ENCODE assay signal across 17 cellular contexts in the genomic region with DNA sequence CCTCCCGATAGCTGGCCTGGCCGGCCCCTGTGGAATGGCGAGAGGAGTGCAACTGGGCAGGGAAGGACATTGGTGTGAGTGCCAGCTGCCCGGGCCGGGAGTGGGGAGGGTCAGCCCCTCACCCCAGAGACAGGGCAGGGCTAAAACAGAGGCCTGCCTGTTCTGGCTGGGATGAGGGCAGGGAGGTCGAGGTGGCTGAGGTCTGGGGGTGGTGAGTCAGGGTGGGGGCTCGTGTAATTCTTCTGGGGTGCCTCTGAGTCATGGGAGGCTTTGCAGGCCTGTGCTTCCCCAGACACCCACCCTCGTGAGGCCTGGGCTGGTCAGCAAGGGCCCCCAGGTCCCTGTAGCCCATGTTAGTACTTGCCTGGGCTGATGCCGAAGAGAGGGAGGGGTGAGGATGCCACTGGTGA. TPM values are rescaled to one million over a fixed set of nuclear protein-coding genes. Genes with fewer than 3 reads are reported as not detected.
DNase-seq lines count a peak whose midpoint lies in the region; ATAC-seq and TF ChIP-seq lines count a peak whose summit lies in the region.
"Had no signal": no experiment of that assay in that cellular context is flagged by ENCODE, and none has a peak within 500 bp of the region (broad histone marks: within the 10 kb centered on the region; RNA-seq: fewer than 3 reads in every experiment).

No MANE protein-coding gene starts in this region.

- H3K27ac Mint-ChIP-seq in Calu3 (ENCODE audit: unreplicated experiment) = peak overlapping the region; percentile 90
- H3K27ac Mint-ChIP-seq in natural killer cell treated with Interleukin-12 subunit alpha and Interleukin-12 subunit beta and Interleukin-15 and Interleukin-18, amount 100 ng/mL, for 72 hours = no peak overlapping the region
- H3K27ac Mint-ChIP-seq: activated CD4-positive, alpha-beta T cell treated with anti-CD3 and anti-CD28 coated beads for 36 hours; activated T-helper 1 cell treated with anti-CD3 and anti-CD28 coated beads, Interleukin-12 subunit alpha, Interleukin-12 subunit beta, Interleukin-2, Interleukin-4 antibody, amounts not matched to agents 30 ng/mL and 10 ng/mL and 1 ng/mL, durations not matched to agents 14 hours and 24 hours and 36 hours; T-helper 17 cell had no signal

- no peaks in the 10 kb centered on the region for H3K27me3 Mint-ChIP-seq in Calu3 (ENCODE audit: unreplicated experiment)
- peaks cover 13 to 18% of the 10 kb centered on the region in 2 donors for H3K27me3 Mint-ChIP-seq in natural killer cell treated with Interleukin-12 subunit alpha and Interleukin-12 subunit beta and Interleukin-15 and Interleukin-18, amount 100 ng/mL, for 72 hours

- peaks cover 0 to 97% (median 43%) of the 10 kb centered on the region in 3 donors for H3K4me1 ChIP-seq in gastroesophageal sphincter
- peaks cover 0 to 70% (median 62%) of the 10 kb centered on the region in 4 donors for H3K4me1 ChIP-seq in sigmoid colon

- no TSS peak for BruUV-seq in Calu3 (replicated peaks; lab: Mats Ljungman, UMichigan)

- intact Hi-C loops in Calu3 (cut with micrococcal nuclease; ENCODE audit: unreplicated experiment) = loop anchor here (10.0 kb wide), 1 partner anchor 54 kb away; the partner anchor contains the start of genes HYAL2 and TUSC2
- intact Hi-C loops in sigmoid colon (cut with DNase I) = no loop called here

- H3K36me3 ChIP-seq in gastroesophageal sphincter (peaks cover 0 to 10% of the 10 kb centered on the region in 2 donors), sigmoid colon (peaks cover 0 to 2% (median 0%) of the 10 kb centered on the region in 4 donors)
- H3K36me3 ChIP-seq: brain microvascular endothelial cell had no signal

- no peaks in the 10 kb centered on the region for H3K9me3 Mint-ChIP-seq in Calu3 (ENCODE audit: low read depth, unreplicated experiment)
- no peaks in the 10 kb centered on the region for H3K9me3 Mint-ChIP-seq in natural killer cell treated with Interleukin-12 subunit alpha and Interleukin-12 subunit beta and Interleukin-15 and Interleukin-18, amount 100 ng/mL, for 72 hours
- H3K9me3 Mint-ChIP-seq: activated T-helper 1 cell treated with anti-CD3 and anti-CD28 coated beads, Interleukin-12 subunit alpha, Interleukin-12 subunit beta, Interleukin-2, Interleukin-4 antibody, amounts not matched to agents 30 ng/mL and 10 ng/mL and 1 ng/mL, durations not matched to agents 14 hours and 24 hours and 36 hours had no signal

- H3K9me3 ChIP-seq in gastroesophageal sphincter = no peaks in the 10 kb centered on the region
- H3K9me3 ChIP-seq in sigmoid colon = no peaks in the 10 kb centered on the region

- no CpG with 5 or more reads among the region's 9 CpGs for WGBS in gastroesophageal sphincter (ENCODE audit: low coverage in 1 of 2), 2 donors
- 70 to 77% methylated on average over 9 of the region's 9 CpGs for whole genome bisulfite sequencing in sigmoid colon, 2 donors

- TF ChIP-seq EP300 in gastroesophageal sphincter (IDR thresholded peaks at IDR 0.05) (no peak), sigmoid colon (IDR thresholded peaks at IDR 0.05) (no peak)

- H3K4me3 ChIP-seq in WI38 (ENCODE audit: low read depth, low read length) (peak overlapping the region; percentile 56), gastroesophageal sphincter (peak overlapping the region in 1 of 2 donors; percentile 68), sigmoid colon (peak overlapping the region in 3 of 4 donors; percentile 34 to 43 (median 39))

- DNase-seq in Calu3 (no peak), sigmoid colon (no peak), CD1c-positive myeloid dendritic cell (ENCODE audit: extremely low spot score) (no peak)
- DNase-seq in natural killer cell treated with Interleukin-12 subunit alpha and Interleukin-12 subunit beta and Interleukin-15 and Interleukin-18, amount 100 ng/mL, for 72 hours (ENCODE audit: low spot score) = no peak
- DNase-seq: activated CD4-positive, alpha-beta T cell treated with anti-CD3 and anti-CD28 coated beads for 36 hours; brain microvascular endothelial cell; CD4-positive, CD25-positive, alpha-beta regulatory T cell; hippocampal formation; left ventricle myocardium superior; stimulated activated CD4-positive, alpha-beta T cell treated with anti-CD3 and anti-CD28 coated beads, Interleukin-2, amount 100 ng/mL, for 24 hours; T-helper 17 cell had no signal

- peaks cover 44% of the 10 kb centered on the region for H3K36me3 Mint-ChIP-seq in Calu3 (ENCODE audit: insufficient read depth, unreplicated experiment)
- H3K36me3 Mint-ChIP-seq in natural killer cell treated with Interleukin-12 subunit alpha and Interleukin-12 subunit beta and Interleukin-15 and Interleukin-18, amount 100 ng/mL, for 72 hours = no peaks in the 10 kb centered on the region
- H3K36me3 Mint-ChIP-seq: CD4-positive, CD25-positive, alpha-beta regulatory T cell had no signal

- H3K4me3 Mint-ChIP-seq in Calu3 (ENCODE audit: low read depth, unreplicated experiment) = peak overlapping the region; percentile 63
- H3K4me3 Mint-ChIP-seq in natural killer cell treated with Interleukin-12 subunit alpha and Interleukin-12 subunit beta and Interleukin-15 and Interleukin-18, amount 100 ng/mL, for 72 hours = no peak overlapping the region
- H3K4me3 Mint-ChIP-seq: activated CD4-positive, alpha-beta T cell treated with anti-CD3 and anti-CD28 coated beads for 36 hours; activated T-helper 1 cell treated with anti-CD3 and anti-CD28 coated beads, Interleukin-12 subunit alpha, Interleukin-12 subunit beta, Interleukin-2, Interleukin-4 antibody, amounts not matched to agents 30 ng/mL and 10 ng/mL and 1 ng/mL, durations not matched to agents 14 hours and 24 hours and 36 hours; CD4-positive, CD25-positive, alpha-beta regulatory T cell; T-helper 17 cell had no signal

- CTCF ChIA-PET in Calu3 (lab: Charles Lee) = interaction anchor here (1.3 to 2.2 kb wide), 4 partner anchors 10 to 35 kb away, joined by 5 to 8 read pairs (median 7); partner anchors contain the start of gene GNAI2

- H3K27ac ChIP-seq in gastroesophageal sphincter = peak overlapping the region in 3 of 4 donors; percentile 95 to 100 (median 98)
- H3K27ac ChIP-seq in sigmoid colon = peak overlapping the region; percentile 93 to 99 (median 99)
- H3K27ac ChIP-seq: brain microvascular endothelial cell had no signal

- no peak for TF ChIP-seq POLR2A in gastroesophageal sphincter (IDR thresholded peaks at IDR 0.05)
- TF ChIP-seq POLR2A in sigmoid colon (IDR thresholded peaks at IDR 0.05) = no peak

- H3K27me3 ChIP-seq in gastroesophageal sphincter (peaks cover 16% of the 10 kb centered on the region), sigmoid colon (peaks cover 0 to 13% (median 0%) of the 10 kb centered on the region in 3 donors)

- peaks cover 56% of the 10 kb centered on the region for H3K4me1 Mint-ChIP-seq in Calu3 (ENCODE audit: low read depth, unreplicated experiment)
- H3K4me1 Mint-ChIP-seq in natural killer cell treated with Interleukin-12 subunit alpha and Interleukin-12 subunit beta and Interleukin-15 and Interleukin-18, amount 100 ng/mL, for 72 hours (ENCODE audit: low read depth in 2 of 2) = peaks cover 15 to 16% of the 10 kb centered on the region in 2 donors

- no peak for ATAC-seq in gastroesophageal sphincter
- ATAC-seq in HG03432 (IDR thresholded peaks at IDR 0.05; ENCODE audit: unreplicated experiment) = no peak
- no peak for ATAC-seq in natural killer cell treated with Interleukin-12 subunit alpha and Interleukin-12 subunit beta and Interleukin-15 and Interleukin-18, amount 100 ng/mL, for 72 hours
- ATAC-seq in GM18519 (IDR thresholded peaks at IDR 0.05; ENCODE audit: low FRiP score, unreplicated experiment) = no peak
- ATAC-seq: activated CD4-positive, alpha-beta T cell treated with anti-CD3 and anti-CD28 coated beads for 36 hours; left ventricle myocardium superior; T-helper 17 cell had no signal

- TF ChIP-seq CTCF in Calu3 (IDR thresholded peaks at IDR 0.05; ENCODE audit: unreplicated experiment) = no peak
- TF ChIP-seq CTCF in WI38 (IDR thresholded peaks at IDR 0.05; ENCODE audit: low read depth, low read length) = no peak
- no peak for TF ChIP-seq CTCF in gastroesophageal sphincter (IDR thresholded peaks at IDR 0.05)
- TF ChIP-seq CTCF in sigmoid colon (IDR thresholded peaks at IDR 0.05) = no peak

RNA-seq across cellular contexts. Expression of gene SEMA3B, which starts 1.5 kb away (rescaled TPM):
- 20.3 and 25.7 TPM in 2 replicates for total RNA-seq in Calu3 (2022)
- total RNA-seq in gastroesophageal sphincter = 10 to 100 TPM; 29.1 to 54.9 (median 44.2) TPM
- 10 to 100 TPM in 3 of 4 donors, 1 to 10 TPM in 1; 7.9 to 54.6 (median 25.0) TPM for total RNA-seq in sigmoid colon
- 10 to 100 TPM; 12.0 to 39.2 (median 15.3) TPM for polyA plus RNA-seq in sigmoid colon
- total RNA-seq in natural killer cell treated with Interleukin-12 subunit alpha and Interleukin-12 subunit beta and Interleukin-15 and Interleukin-18, amount 100 ng/mL, for 72 hours = 1 to 10 TPM in 1 of 2 donors, under 1 TPM in 1; 0.89 to 1.2 TPM
- polyA plus RNA-seq: CD4-positive, CD25-positive, alpha-beta regulatory T cell had no signal

RNA-seq across cellular contexts. Expression of gene LSMEM2, which starts 8.5 kb away (rescaled TPM):
- 0.32 TPM in 1 of 2 replicates, not detected in the other for total RNA-seq in Calu3 (2022)
- total RNA-seq in gastroesophageal sphincter = not detected
- not detected for total RNA-seq in sigmoid colon
- polyA plus RNA-seq in sigmoid colon = under 1 TPM in 2 of 3 donors, not detected in 1; 0.13 to 0.46 TPM
- not detected for total RNA-seq in natural killer cell treated with Interleukin-12 subunit alpha and Interleukin-12 subunit beta and Interleukin-15 and Interleukin-18, amount 100 ng/mL, for 72 hours
- total RNA-seq: activated CD4-positive, alpha-beta T cell treated with anti-CD3 and anti-CD28 coated beads for 36 hours; activated T-helper 1 cell treated with anti-CD3 and anti-CD28 coated beads, Interleukin-12 subunit alpha, Interleukin-12 subunit beta, Interleukin-2, Interleukin-4 antibody, amounts not matched to agents 30 ng/mL and 10 ng/mL and 1 ng/mL, durations not matched to agents 14 hours and 24 hours and 36 hours; CD4-positive, CD25-positive, alpha-beta regulatory T cell; OCI-LY7; T-helper 17 cell had no signal

RNA-seq across cellular contexts. Expression of gene IFRD2, which starts 21.8 kb away (rescaled TPM):
- 121 TPM in 2 replicates for total RNA-seq in Calu3 (2022)
- 10 to 100 TPM; 37.3 to 85.4 (median 64.9) TPM for total RNA-seq in gastroesophageal sphincter
- total RNA-seq in sigmoid colon = 10 to 100 TPM; 46.7 to 59.1 (median 52.7) TPM
- 10 to 100 TPM; 24.5 to 73.1 (median 31.2) TPM for polyA plus RNA-seq in sigmoid colon
- 100 to 1,000 TPM in 1 of 2 donors, 10 to 100 TPM in 1; 84.2 to 225 TPM for total RNA-seq in natural killer cell treated with Interleukin-12 subunit alpha and Interleukin-12 subunit beta and Interleukin-15 and Interleukin-18, amount 100 ng/mL, for 72 hours

RNA-seq across cellular contexts. Expression of gene HYAL3, which starts 28.8 kb away (rescaled TPM):
- 4.3 and 5.5 TPM in 2 replicates for total RNA-seq in Calu3 (2022)
- 1 to 10 TPM; 2.4 to 8.8 (median 4.0) TPM for total RNA-seq in gastroesophageal sphincter
- total RNA-seq in sigmoid colon = 1 to 10 TPM; 2.1 to 8.3 (median 3.4) TPM
- 1 to 10 TPM in 2 of 3 donors, under 1 TPM in 1; 0.60 to 4.4 (median 2.8) TPM for polyA plus RNA-seq in sigmoid colon
- total RNA-seq in natural killer cell treated with Interleukin-12 subunit alpha and Interleukin-12 subunit beta and Interleukin-15 and Interleukin-18, amount 100 ng/mL, for 72 hours = 1 to 10 TPM; 5.5 to 5.6 TPM

RNA-seq across cellular contexts. Expression of gene NAA80, which starts 28.8 kb away (rescaled TPM):
- total RNA-seq in Calu3 (2022) (11.6 and 15.0 TPM in 2 replicates), gastroesophageal sphincter (10 to 100 TPM in 1 of 4 donors, 1 to 10 TPM in 3; 4.2 to 12.3 (median 7.9) TPM), sigmoid colon (1 to 10 TPM; 3.6 to 9.4 (median 7.6) TPM)
- 1 to 10 TPM; 3.5 to 9.5 (median 4.2) TPM for polyA plus RNA-seq in sigmoid colon
- total RNA-seq in natural killer cell treated with Interleukin-12 subunit alpha and Interleukin-12 subunit beta and Interleukin-15 and Interleukin-18, amount 100 ng/mL, for 72 hours = 10 to 100 TPM; 13.2 to 15.7 TPM
